In genomic region chr4:3422241-3422801, GRCh38 we compare ENCODE assay signal across 22 cellular contexts. TPM values are rescaled to one million over a fixed set of nuclear protein-coding genes. Genes with fewer than 3 reads are reported as not detected.
"Had no signal": no experiment of that assay in that cellular context is flagged by ENCODE, and none has a peak within 500 bp of the region (broad histone marks: within the 10 kb centered on the region; RNA-seq: fewer than 3 reads in every experiment).

No MANE protein-coding gene starts in this region.

- H3K36me3 Mint-ChIP-seq: natural killer cell treated with Interleukin-12 subunit alpha and Interleukin-12 subunit beta and Interleukin-15 and Interleukin-18, amount 100 ng/mL, for 72 hours had no signal

- H3K9me3 ChIP-seq: gastroesophageal sphincter, pancreas, sigmoid colon had no signal

- H3K4me1 Mint-ChIP-seq: central memory CD8-positive, alpha-beta T cell had no signal

- H3K27me3 ChIP-seq: dorsolateral prefrontal cortex, gastroesophageal sphincter, neural progenitor cell, pancreas, sigmoid colon had no signal

- H3K4me3 ChIP-seq: dorsolateral prefrontal cortex, gastroesophageal sphincter, lung, neural progenitor cell, pancreas, sigmoid colon, skin epidermis had no signal

- H3K27ac Mint-ChIP-seq: immature natural killer cell; natural killer cell treated with Interleukin-12 subunit alpha and Interleukin-12 subunit beta and Interleukin-15 and Interleukin-18, amount 100 ng/mL, for 72 hours; neural progenitor cell; progenitor cell of endocrine pancreas had no signal

- H3K4me3 Mint-ChIP-seq: central memory CD8-positive, alpha-beta T cell; immature natural killer cell; natural killer cell treated with Interleukin-12 subunit alpha and Interleukin-12 subunit beta and Interleukin-15 and Interleukin-18, amount 100 ng/mL, for 72 hours; neural progenitor cell had no signal

- H3K9me3 Mint-ChIP-seq: central memory CD8-positive, alpha-beta T cell; immature natural killer cell; natural killer cell treated with Interleukin-12 subunit alpha and Interleukin-12 subunit beta and Interleukin-15 and Interleukin-18, amount 100 ng/mL, for 72 hours; neural progenitor cell had no signal

- H3K36me3 ChIP-seq: neural progenitor cell had no signal

- H3K27ac ChIP-seq: gastroesophageal sphincter, neural progenitor cell, pancreas, sigmoid colon, skin epidermis had no signal

- H3K9ac ChIP-seq: neural progenitor cell had no signal

- H3K27me3 Mint-ChIP-seq: central memory CD8-positive, alpha-beta T cell; natural killer cell treated with Interleukin-12 subunit alpha and Interleukin-12 subunit beta and Interleukin-15 and Interleukin-18, amount 100 ng/mL, for 72 hours; progenitor cell of endocrine pancreas had no signal

- FAIRE-seq: pancreas had no signal

- ATAC-seq: esophagus mucosa; gastroesophageal sphincter; natural killer cell treated with Interleukin-12 subunit alpha and Interleukin-12 subunit beta and Interleukin-15 and Interleukin-18, amount 100 ng/mL, for 72 hours; pancreas had no signal

- H3K4me1 ChIP-seq: gastroesophageal sphincter, neural progenitor cell, pancreas, sigmoid colon had no signal

- DNase-seq: cortex of kidney; dorsolateral prefrontal cortex; effector CD8-positive, alpha-beta T cell; immature natural killer cell; mesenchymal stem cell; midbrain; occipital lobe; sigmoid colon; stimulated activated CD4-positive, alpha-beta T cell treated with anti-CD3 and anti-CD28 coated beads, Interleukin-12 subunit alpha, Interleukin-12 subunit beta, amount 100 ng/mL, for 4 hours; stimulated activated naive CD4-positive, alpha-beta T cell treated with Interleukin-2 at 50 U/mL for 16 hours; trophoblast cell had no signal

RNA-seq across cellular contexts. Expression of gene HGFAC, which starts 19.4 kb away (rescaled TPM):
- total RNA-seq: esophagus mucosa; kidney epithelial cell; natural killer cell treated with Interleukin-12 subunit alpha and Interleukin-12 subunit beta and Interleukin-15 and Interleukin-18, amount 100 ng/mL, for 72 hours had no signal
- polyA plus RNA-seq: fibroblast of lung, immature natural killer cell had no signal

RNA-seq across cellular contexts. Expression of gene DOK7, which starts 40.8 kb away (rescaled TPM):
- total RNA-seq: occipital lobe, progenitor cell of endocrine pancreas had no signal
- polyA plus RNA-seq: fibroblast of lung had no signal
